Comparison of ENCODE assay signal across 1 cellular context in the genomic region with DNA sequence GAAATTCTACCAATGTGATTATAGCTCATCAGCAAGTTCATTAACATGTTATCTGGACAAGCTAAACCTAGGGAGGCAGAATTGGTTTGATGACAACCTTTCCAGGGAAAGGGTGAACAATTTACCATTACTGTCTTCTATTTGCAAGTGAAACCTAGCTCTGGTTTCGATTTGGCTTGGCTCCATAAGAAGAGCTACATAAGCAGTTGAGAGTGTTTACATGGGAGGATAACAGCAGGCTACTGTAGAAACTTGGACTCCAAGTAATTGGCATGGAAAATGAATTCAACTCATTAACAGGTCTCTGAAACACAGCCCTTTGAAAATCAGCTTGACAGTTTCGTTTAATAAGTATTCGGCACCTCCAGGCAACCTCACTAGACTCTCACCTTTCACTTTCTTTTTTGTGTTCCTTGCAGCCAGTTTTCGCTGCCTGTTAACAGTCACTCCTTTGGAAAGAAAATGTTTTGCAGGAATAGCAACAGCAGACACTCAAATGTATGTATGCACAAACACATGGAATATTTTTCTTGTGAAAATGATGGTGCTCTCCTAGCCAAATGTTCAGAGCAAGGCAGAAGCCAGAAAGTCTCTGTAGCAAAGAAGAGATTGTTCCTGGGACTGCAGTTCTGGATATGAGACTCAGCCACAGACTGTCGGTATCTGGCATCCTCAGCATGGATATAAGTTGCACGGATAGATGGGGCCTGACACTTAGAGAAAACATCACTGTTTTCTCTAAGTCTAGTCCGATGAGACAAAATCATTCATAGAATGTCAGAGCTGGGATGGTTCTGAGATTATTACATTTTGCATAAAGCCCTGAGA.
TF ChIP-seq lines count a peak whose summit lies in the region.

No MANE protein-coding gene starts in this region.

TF ChIP-seq in SK-N-SH treated with all-trans-retinoic acid at 6 μM for 48 hours, 23 proteins besides CTCF, POLR2A, EP300 and RAD21 (continued from another document):
- TF ChIP-seq, protein P1, sequence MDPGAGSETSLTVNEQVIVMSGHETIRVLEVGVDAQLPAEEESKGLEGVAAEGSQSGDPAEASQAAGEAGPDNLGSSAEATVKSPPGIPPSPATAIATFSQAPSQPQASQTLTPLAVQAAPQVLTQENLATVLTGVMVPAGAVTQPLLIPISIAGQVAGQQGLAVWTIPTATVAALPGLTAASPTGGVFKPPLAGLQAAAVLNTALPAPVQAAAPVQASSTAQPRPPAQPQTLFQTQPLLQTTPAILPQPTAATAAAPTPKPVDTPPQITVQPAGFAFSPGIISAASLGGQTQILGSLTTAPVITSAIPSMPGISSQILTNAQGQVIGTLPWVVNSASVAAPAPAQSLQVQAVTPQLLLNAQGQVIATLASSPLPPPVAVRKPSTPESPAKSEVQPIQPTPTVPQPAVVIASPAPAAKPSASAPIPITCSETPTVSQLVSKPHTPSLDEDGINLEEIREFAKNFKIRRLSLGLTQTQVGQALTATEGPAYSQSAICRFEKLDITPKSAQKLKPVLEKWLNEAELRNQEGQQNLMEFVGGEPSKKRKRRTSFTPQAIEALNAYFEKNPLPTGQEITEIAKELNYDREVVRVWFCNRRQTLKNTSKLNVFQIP (CRISPR knock-in tag; IDR thresholded peaks at IDR 0.05; ENCODE audit: borderline replicate concordance, low read depth) = no peak
- no peak for TF ChIP-seq ZC3H10 (CRISPR knock-in tag; IDR thresholded peaks at IDR 0.05)
- no peak for TF ChIP-seq ISL1 (CRISPR knock-in tag; IDR thresholded peaks at IDR 0.05)
- no peak for TF ChIP-seq CSDC2 (CRISPR knock-in tag; IDR thresholded peaks at IDR 0.05)
- no peak for TF ChIP-seq ESRRG (CRISPR knock-in tag; IDR thresholded peaks at IDR 0.05)
- no peak for TF ChIP-seq ZFP30 (CRISPR knock-in tag; IDR thresholded peaks at IDR 0.05)
- TF ChIP-seq PPARA (CRISPR knock-in tag; IDR thresholded peaks at IDR 0.05; ENCODE audit: borderline replicate concordance) = no peak
- TF ChIP-seq ZNF565 (CRISPR knock-in tag; conservative IDR thresholded peaks at IDR 0.05; ENCODE audit: low read depth) = no peak
- TF ChIP-seq, protein P2, sequence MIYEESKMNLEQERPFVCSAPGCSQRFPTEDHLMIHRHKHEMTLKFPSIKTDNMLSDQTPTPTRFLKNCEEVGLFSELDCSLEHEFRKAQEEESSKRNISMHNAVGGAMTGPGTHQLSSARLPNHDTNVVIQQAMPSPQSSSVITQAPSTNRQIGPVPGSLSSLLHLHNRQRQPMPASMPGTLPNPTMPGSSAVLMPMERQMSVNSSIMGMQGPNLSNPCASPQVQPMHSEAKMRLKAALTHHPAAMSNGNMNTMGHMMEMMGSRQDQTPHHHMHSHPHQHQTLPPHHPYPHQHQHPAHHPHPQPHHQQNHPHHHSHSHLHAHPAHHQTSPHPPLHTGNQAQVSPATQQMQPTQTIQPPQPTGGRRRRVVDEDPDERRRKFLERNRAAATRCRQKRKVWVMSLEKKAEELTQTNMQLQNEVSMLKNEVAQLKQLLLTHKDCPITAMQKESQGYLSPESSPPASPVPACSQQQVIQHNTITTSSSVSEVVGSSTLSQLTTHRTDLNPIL (CRISPR knock-in tag; IDR thresholded peaks at IDR 0.05; ENCODE audit: low read depth) = no peak
- TF ChIP-seq, protein P3, sequence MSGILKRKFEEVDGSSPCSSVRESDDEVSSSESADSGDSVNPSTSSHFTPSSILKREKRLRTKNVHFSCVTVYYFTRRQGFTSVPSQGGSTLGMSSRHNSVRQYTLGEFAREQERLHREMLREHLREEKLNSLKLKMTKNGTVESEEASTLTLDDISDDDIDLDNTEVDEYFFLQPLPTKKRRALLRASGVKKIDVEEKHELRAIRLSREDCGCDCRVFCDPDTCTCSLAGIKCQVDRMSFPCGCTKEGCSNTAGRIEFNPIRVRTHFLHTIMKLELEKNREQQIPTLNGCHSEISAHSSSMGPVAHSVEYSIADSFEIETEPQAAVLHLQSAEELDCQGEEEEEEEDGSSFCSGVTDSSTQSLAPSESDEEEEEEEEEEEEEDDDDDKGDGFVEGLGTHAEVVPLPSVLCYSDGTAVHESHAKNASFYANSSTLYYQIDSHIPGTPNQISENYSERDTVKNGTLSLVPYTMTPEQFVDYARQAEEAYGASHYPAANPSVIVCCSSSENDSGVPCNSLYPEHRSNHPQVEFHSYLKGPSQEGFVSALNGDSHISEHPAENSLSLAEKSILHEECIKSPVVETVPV (CRISPR knock-in tag; IDR thresholded peaks at IDR 0.05) = no peak
- no peak for TF ChIP-seq ZFP3 (CRISPR knock-in tag; IDR thresholded peaks at IDR 0.05)
- no peak for TF ChIP-seq OSR1 (CRISPR knock-in tag; IDR thresholded peaks at IDR 0.05)
- no peak for TF ChIP-seq RARB (CRISPR knock-in tag; IDR thresholded peaks at IDR 0.05)
- no peak for TF ChIP-seq TCF4 (CRISPR knock-in tag; IDR thresholded peaks at IDR 0.05; ENCODE audit: borderline replicate concordance)
